Comparison of ENCODE assay signal across 9 cellular contexts in the genomic region with DNA sequence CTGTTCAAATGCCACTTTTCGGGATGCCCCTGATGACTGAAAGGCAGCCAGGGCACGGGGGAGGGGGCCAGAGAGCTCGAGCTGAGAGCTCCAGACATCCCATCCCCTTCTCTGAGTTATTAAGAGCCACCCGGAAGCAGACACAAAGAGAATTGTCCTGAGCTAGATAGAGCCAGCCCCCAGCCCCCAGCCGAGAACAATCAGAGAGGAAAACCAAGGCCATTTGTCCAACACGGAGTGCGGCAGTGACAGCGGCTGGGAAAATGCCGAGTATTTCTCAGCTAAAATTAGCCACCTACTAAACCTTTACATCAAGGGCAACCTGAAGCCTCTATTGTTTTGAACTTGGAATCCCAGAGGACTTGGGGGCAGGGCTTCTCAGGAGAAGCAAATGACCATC. TPM values are rescaled to one million over a fixed set of nuclear protein-coding genes. Genes with fewer than 3 reads are reported as not detected.
DNase-seq lines count a peak whose midpoint lies in the region; TF ChIP-seq lines count a peak whose summit lies in the region.
"Had no signal": no experiment of that assay in that cellular context is flagged by ENCODE, and none has a peak within 500 bp of the region (broad histone marks: within the 10 kb centered on the region; RNA-seq: fewer than 3 reads in every experiment).

No MANE protein-coding gene starts in this region.

- H2AFZ ChIP-seq in smooth muscle cell (ENCODE audit: low read depth), result no peak overlapping the region

- 20% methylated on average over 9 of the region's 9 CpGs for WGBS in smooth muscle cell (ENCODE audit: low lambda C conversion rate)

- H3K27me3 ChIP-seq in smooth muscle cell (ENCODE audit: low read depth), result no peaks in the 10 kb centered on the region
- H3K27me3 ChIP-seq: right lobe of liver had no signal

- H4K20me1 ChIP-seq in smooth muscle cell (ENCODE audit: low read depth), result peaks cover 71% of the 10 kb centered on the region

- H3K4me3 ChIP-seq in smooth muscle cell, result no peak overlapping the region
- H3K4me3 ChIP-seq: right lobe of liver had no signal

- H3K9ac ChIP-seq in smooth muscle cell (ENCODE audit: low read depth), result peak overlapping the region; percentile 11

- H3K27ac ChIP-seq in smooth muscle cell (ENCODE audit: low read depth), result peak overlapping the region; percentile 91
- H3K27ac ChIP-seq: right lobe of liver had no signal

- H3K79me2 ChIP-seq in smooth muscle cell (ENCODE audit: low read depth), result peaks cover 84% of the 10 kb centered on the region

- peaks cover 52% of the 10 kb centered on the region for H3F3A ChIP-seq in smooth muscle cell (ENCODE audit: low read depth)

- peak overlapping the region; percentile 80 for H3K4me2 ChIP-seq in smooth muscle cell

- H3K4me1 ChIP-seq in smooth muscle cell (ENCODE audit: low read depth), result peaks cover 51% of the 10 kb centered on the region

- TF ChIP-seq RAD21 in Ishikawa (IDR thresholded peaks at IDR 0.05; ENCODE audit: low read depth), result no peak

- no peak for TF ChIP-seq CTCF in smooth muscle cell (IDR thresholded peaks at IDR 0.05; ENCODE audit: borderline replicate concordance, insufficient read depth, poor library complexity, severe bottlenecking)

- H3K9me3 ChIP-seq in smooth muscle cell (replicated peaks; ENCODE audit: low read depth), result no peaks in the 10 kb centered on the region
- H3K9me3 ChIP-seq: right lobe of liver had no signal

- H3K36me3 ChIP-seq in smooth muscle cell (ENCODE audit: low read depth), result no peaks in the 10 kb centered on the region
- H3K36me3 ChIP-seq: right lobe of liver had no signal

- TF ChIP-seq EP300 in Ishikawa (IDR thresholded peaks at IDR 0.05; ENCODE audit: borderline replicate concordance), result no peak

- DNase-seq in cerebellar cortex (ENCODE audit: low spot score), result peak; percentile 56
- DNase-seq in left kidney (ENCODE audit: low read depth, low spot score), result peak; percentile 54
- no peak for DNase-seq in smooth muscle cell (lab: John Stamatoyannopoulos, UW; ENCODE audit: unreplicated experiment)
- no peak for DNase-seq in activated CD8-positive, alpha-beta memory T cell treated with anti-CD3 and anti-CD28 coated beads, Interleukin-2, amount 50 U/mL, for 4 hours
- no peak for DNase-seq in stimulated activated CD4-positive, alpha-beta T cell treated with anti-CD3 and anti-CD28 coated beads, Interleukin-2, amount 100 ng/mL, for 48 hours
- DNase-seq in AG08396 (ENCODE audit: low spot score), result no peak
- DNase-seq: activated CD4-positive, alpha-beta memory T cell treated with anti-CD3 and anti-CD28 coated beads for 36 hours; right lobe of liver had no signal

TF ChIP-seq in Ishikawa, 13 proteins besides CTCF, POLR2A, EP300 and RAD21:
- TF ChIP-seq YY1 (IDR thresholded peaks at IDR 0.05; ENCODE audit: low read depth) (no peak), TCF12 (IDR thresholded peaks at IDR 0.05; ENCODE audit: low read depth) (0 out of 2 replicates have a peak, but pooled peaks have one; percentile 30)

RNA-seq across cellular contexts. Expression of a gene that starts 51.0 kb away (rescaled TPM):
- 89.6 and 92.7 TPM in 2 replicates for total RNA-seq in smooth muscle cell
- polyA plus RNA-seq in smooth muscle cell, result 115 and 142 TPM in 2 replicates

RNA-seq across cellular contexts. Expression of a gene that starts 55.7 kb away (rescaled TPM):
- total RNA-seq in smooth muscle cell, result 2.9 and 3.6 TPM in 2 replicates
- polyA plus RNA-seq in smooth muscle cell, result 4.8 and 7.1 TPM in 2 replicates

Comparison
In these comparisons a context has a peak if more than half of its experiments do, and no peak if none do; other contexts are left out.
1. DNase-seq: peak in cerebellar cortex (single experiment) and left kidney (single experiment); none in smooth muscle cell (single experiment), activated CD8-positive, alpha-beta memory T cell treated with anti-CD3 and anti-CD28 coated beads, Interleukin-2, amount 50 U/mL, for 4 hours (single experiment), stimulated activated CD4-positive, alpha-beta T cell treated with anti-CD3 and anti-CD28 coated beads, Interleukin-2, amount 100 ng/mL, for 48 hours (0 of 2) and AG08396 (single experiment).